Comparison of ENCODE assay signal across 21 cellular contexts in the genomic region with DNA sequence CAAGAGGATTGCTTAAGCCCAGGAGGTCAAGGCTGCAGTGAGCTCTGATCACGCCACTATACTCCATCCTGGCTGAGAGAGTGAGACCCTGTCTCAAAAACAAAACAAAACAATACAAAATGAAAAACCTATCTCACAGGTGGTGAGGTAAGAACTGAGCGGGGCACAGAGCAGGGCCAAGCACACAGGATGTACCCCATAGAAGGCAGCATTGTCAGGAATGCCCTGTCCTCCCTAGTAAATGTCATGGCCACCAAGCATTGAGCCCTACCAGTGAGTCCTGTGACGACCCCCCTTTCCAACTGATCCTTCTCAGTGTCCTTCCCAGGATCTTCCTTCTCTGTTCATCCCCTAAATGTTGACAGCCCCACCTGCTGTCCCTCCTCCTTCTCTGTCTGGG.
"Had no signal": no experiment of that assay in that cellular context is flagged by ENCODE, and none has a peak within 500 bp of the region (broad histone marks: within the 10 kb centered on the region; RNA-seq: fewer than 3 reads in every experiment).

No MANE protein-coding gene starts in this region.

- H3K36me3 Mint-ChIP-seq: activated naive CD8-positive, alpha-beta T cell treated with anti-CD3 and anti-CD28 coated beads for 36 hours; naive B cell had no signal

- H3K27ac ChIP-seq: breast epithelium, left ventricle myocardium inferior, parathyroid adenoma, right lobe of liver, suprapubic skin had no signal

- H3K4me1 ChIP-seq: breast epithelium, left ventricle myocardium inferior, parathyroid adenoma, right lobe of liver, suprapubic skin had no signal

- DNase-seq: activated CD4-positive, alpha-beta T cell treated with anti-CD3 and anti-CD28 coated beads, Interleukin-2, amount 10 ng/mL, durations not matched to agents 7 days and 5 days; activated CD8-positive, alpha-beta T cell treated with anti-CD3 and anti-CD28 coated beads, Interleukin-2, amount 10 ng/mL, durations not matched to agents 7 days and 5 days; activated naive CD4-positive, alpha-beta T cell; activated naive CD8-positive, alpha-beta T cell treated with anti-CD3 and anti-CD28 coated beads for 36 hours; anterior cingulate cortex; cerebellar nuclear complex; cortex of kidney; head of caudate nucleus; left ventricle myocardium inferior; mammary epithelial cell; mucosa of descending colon; naive B cell; small intestine; stimulated activated CD4-positive, alpha-beta T cell treated with anti-CD3 and anti-CD28 coated beads, Interleukin-4, amount 100 ng/mL, for 1 hour; stimulated activated naive CD8-positive, alpha-beta T cell treated with anti-CD3 and anti-CD28 coated beads, Interleukin-15, amount 100 ng/mL, for 72 hours; T1000; trophoblast cell had no signal

- H2AFZ ChIP-seq: parathyroid adenoma had no signal

- ATAC-seq: activated CD8-positive, alpha-beta T cell treated with anti-CD3 and anti-CD28 coated beads, Interleukin-2, amount 10 ng/mL, durations not matched to agents 7 days and 5 days; mucosa of descending colon; right lobe of liver had no signal

- H3K27me3 Mint-ChIP-seq: activated naive CD8-positive, alpha-beta T cell treated with anti-CD3 and anti-CD28 coated beads for 36 hours had no signal

- H3K9me3 Mint-ChIP-seq: activated CD4-positive, alpha-beta T cell treated with anti-CD3 and anti-CD28 coated beads, Interleukin-2, amount 10 ng/mL, durations not matched to agents 7 days and 5 days; activated naive CD8-positive, alpha-beta T cell treated with anti-CD3 and anti-CD28 coated beads for 36 hours; stimulated activated naive CD8-positive, alpha-beta T cell treated with anti-CD3 and anti-CD28 coated beads, Interleukin-15, amount 100 ng/mL, for 72 hours had no signal

- H3K36me3 ChIP-seq: breast epithelium, left ventricle myocardium inferior, right lobe of liver, suprapubic skin had no signal

- H3K27me3 ChIP-seq: breast epithelium, right lobe of liver had no signal

- H3K4me1 Mint-ChIP-seq: activated CD4-positive, alpha-beta T cell treated with anti-CD3 and anti-CD28 coated beads, Interleukin-2, amount 10 ng/mL, durations not matched to agents 7 days and 5 days; activated naive CD8-positive, alpha-beta T cell treated with anti-CD3 and anti-CD28 coated beads for 36 hours; stimulated activated naive CD8-positive, alpha-beta T cell treated with anti-CD3 and anti-CD28 coated beads, Interleukin-15, amount 100 ng/mL, for 72 hours had no signal

- H3K79me2 ChIP-seq: parathyroid adenoma had no signal

- H3K4me3 ChIP-seq: breast epithelium, left ventricle myocardium inferior, mucosa of descending colon, right lobe of liver, suprapubic skin had no signal

- H3K9me3 ChIP-seq: breast epithelium, left ventricle myocardium inferior, mucosa of descending colon, right lobe of liver, suprapubic skin had no signal

- H3K27ac Mint-ChIP-seq: activated CD4-positive, alpha-beta T cell treated with anti-CD3 and anti-CD28 coated beads, Interleukin-2, amount 10 ng/mL, durations not matched to agents 7 days and 5 days; activated CD8-positive, alpha-beta T cell treated with anti-CD3 and anti-CD28 coated beads, Interleukin-2, amount 10 ng/mL, durations not matched to agents 7 days and 5 days; activated naive CD8-positive, alpha-beta T cell treated with anti-CD3 and anti-CD28 coated beads for 36 hours; naive B cell; stimulated activated naive CD8-positive, alpha-beta T cell treated with anti-CD3 and anti-CD28 coated beads, Interleukin-15, amount 100 ng/mL, for 72 hours had no signal

- H3K4me3 Mint-ChIP-seq: activated CD4-positive, alpha-beta T cell treated with anti-CD3 and anti-CD28 coated beads, Interleukin-2, amount 10 ng/mL, durations not matched to agents 7 days and 5 days; activated CD8-positive, alpha-beta T cell treated with anti-CD3 and anti-CD28 coated beads, Interleukin-2, amount 10 ng/mL, durations not matched to agents 7 days and 5 days; activated naive CD8-positive, alpha-beta T cell treated with anti-CD3 and anti-CD28 coated beads for 36 hours; naive B cell; stimulated activated naive CD8-positive, alpha-beta T cell treated with anti-CD3 and anti-CD28 coated beads, Interleukin-15, amount 100 ng/mL, for 72 hours had no signal
